ENCODE assay signal across 23 cellular contexts in the genomic region with DNA sequence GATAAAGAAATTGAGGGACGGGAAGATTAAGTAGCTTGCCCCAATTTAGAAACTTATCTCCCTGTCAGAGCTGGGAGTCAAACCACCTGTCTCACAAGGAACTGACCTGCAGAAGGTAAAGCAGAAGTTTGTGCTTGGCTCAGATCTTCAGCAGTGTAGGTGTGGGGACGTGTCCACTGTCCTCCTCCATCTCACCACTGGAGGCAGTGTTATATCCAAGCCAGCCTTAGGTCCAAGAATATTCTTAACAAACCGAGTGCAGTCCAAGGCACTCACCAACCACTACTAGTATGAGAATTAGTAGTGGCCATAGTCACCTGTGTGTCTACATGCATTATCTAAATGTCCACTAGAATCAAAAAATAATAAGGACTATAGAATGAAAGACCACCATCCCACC.
DNase-seq lines count a peak whose midpoint lies in the region; ATAC-seq and TF ChIP-seq lines count a peak whose summit lies in the region.
"Had no signal": no experiment of that assay in that cellular context is flagged by ENCODE, and none has a peak within 500 bp of the region (broad histone marks: within the 10 kb centered on the region; RNA-seq: fewer than 3 reads in every experiment).

No MANE protein-coding gene starts in this region.

- peak; percentile 26 for TF ChIP-seq CTCF in left ventricle myocardium inferior (IDR thresholded peaks at IDR 0.05; ENCODE audit: borderline replicate concordance)
- TF ChIP-seq CTCF in NB4 (IDR thresholded peaks at IDR 0.05; ENCODE audit: low read depth, low read length) = peak; percentile 49
- TF ChIP-seq CTCF in mammary epithelial cell (conservative IDR thresholded peaks at IDR 0.05 in 1 of 2, IDR thresholded peaks at IDR 0.05 in 1 of 2; ENCODE audit: extremely low read depth in 1 of 2, insufficient read depth in 1 of 2, low read depth in 1 of 2, low read length in 2 of 2) = peak; percentile 44 to 46
- no peak for TF ChIP-seq CTCF in coronary artery (IDR thresholded peaks at IDR 0.05)
- TF ChIP-seq CTCF in endothelial cell (IDR thresholded peaks at IDR 0.05; ENCODE audit: unreplicated experiment) = no peak

- H3K27ac Mint-ChIP-seq in endothelial cell (ENCODE audit: unreplicated experiment) = no peak overlapping the region
- H3K27ac Mint-ChIP-seq: activated naive CD4-positive, alpha-beta T cell treated with anti-CD3 and anti-CD28 coated beads for 36 hours had no signal

- H3K4me1 ChIP-seq in left ventricle myocardium inferior = no peaks in the 10 kb centered on the region
- H3K4me1 ChIP-seq in mammary epithelial cell (ENCODE audit: insufficient read depth, low read length) = no peaks in the 10 kb centered on the region
- H3K4me1 ChIP-seq: esophagus squamous epithelium, HAP-1, Peyer's patch, right lobe of liver had no signal

- H3K9ac ChIP-seq in mammary epithelial cell (ENCODE audit: insufficient read depth, low read length) = no peak overlapping the region

- no peak overlapping the region for H3K27ac ChIP-seq in left ventricle myocardium inferior (replicated peaks)
- H3K27ac ChIP-seq in mammary epithelial cell (ENCODE audit: insufficient read depth, low read depth, low read length) = no peak overlapping the region
- no peak overlapping the region for H3K27ac ChIP-seq in coronary artery
- H3K27ac ChIP-seq: esophagus squamous epithelium, Peyer's patch, right lobe of liver had no signal

- H3K79me2 ChIP-seq in mammary epithelial cell (ENCODE audit: insufficient read depth, low read length) = no peaks in the 10 kb centered on the region

- intact Hi-C loops in left ventricle myocardium inferior (cut with micrococcal nuclease) (no loop called here), left cardiac atrium (cut with DNase I) (no loop called here), mammary epithelial cell (cut with micrococcal nuclease) (no loop called here)

- H3K27me3 Mint-ChIP-seq in endothelial cell (ENCODE audit: unreplicated experiment) = peaks cover 5% of the 10 kb centered on the region

- no peak overlapping the region for H2AFZ ChIP-seq in mammary epithelial cell (ENCODE audit: low read depth, low read length)

- H3K27me3 ChIP-seq in left ventricle myocardium inferior (ENCODE audit: low read depth) = no peaks in the 10 kb centered on the region
- H3K27me3 ChIP-seq in mammary epithelial cell (ENCODE audit: insufficient read depth, low read length) = no peaks in the 10 kb centered on the region
- no peaks in the 10 kb centered on the region for H3K27me3 ChIP-seq in MG63
- H3K27me3 ChIP-seq: esophagus squamous epithelium, Peyer's patch, right lobe of liver had no signal

- 76% methylated on average over 3 of the region's 3 CpGs for WGBS in mammary epithelial cell (ENCODE audit: low coverage, missing lambda C conversion rate)

- H3K9me3 ChIP-seq in left ventricle myocardium inferior (replicated peaks) (peaks cover 4% of the 10 kb centered on the region), mammary epithelial cell (replicated peaks; ENCODE audit: insufficient read depth, low read length) (no peaks in the 10 kb centered on the region), MG63 (no peaks in the 10 kb centered on the region)
- H3K9me3 ChIP-seq: esophagus squamous epithelium, HAP-1, Peyer's patch, right lobe of liver had no signal

- H3K4me1 Mint-ChIP-seq in endothelial cell (ENCODE audit: unreplicated experiment) = no peaks in the 10 kb centered on the region

- dilution Hi-C loops in mammary epithelial cell (cut with HindIII; ENCODE audit: low sequenced_read_pairs) = no loop called here

- no peak for ATAC-seq in left cardiac atrium
- ATAC-seq: activated CD4-positive, CD25-positive, alpha-beta regulatory T cell treated with anti-CD3 and anti-CD28 coated beads, Interleukin-2, amount 50 U/mL, for 24 hours; activated T-cell treated with anti-CD3 and anti-CD28 coated beads, Interleukin-2, amount 50 U/mL, for 4 hours had no signal

- CTCF ChIA-PET in mammary epithelial cell (lab: Charles Lee; ENCODE audit: low non-redundant PET) = interaction anchor here (0.6 kb wide), 1 partner anchor 400 kb away, joined by 13 read pairs; no protein-coding TSS in a partner anchor

- H3K4me3 Mint-ChIP-seq in endothelial cell (ENCODE audit: unreplicated experiment) = no peak overlapping the region
- H3K4me3 Mint-ChIP-seq: activated naive CD4-positive, alpha-beta T cell treated with anti-CD3 and anti-CD28 coated beads for 36 hours; activated T-cell treated with anti-CD3 and anti-CD28 coated beads, Interleukin-2, amount 50 U/mL, for 4 hours had no signal

- H3K36me3 Mint-ChIP-seq in endothelial cell (ENCODE audit: low read depth, unreplicated experiment) = no peaks in the 10 kb centered on the region

- no peak overlapping the region for H3K4me2 ChIP-seq in mammary epithelial cell (ENCODE audit: insufficient read depth, low read depth, low read length)

- DNase-seq in left ventricle myocardium inferior = no peak
- no peak for DNase-seq in left cardiac atrium
- peak; percentile 10 for DNase-seq in NB4 (ENCODE audit: low read depth)
- no peak for DNase-seq in mammary epithelial cell
- DNase-seq in NCI-H524 (lab: John Stamatoyannopoulos, UW) = no peak
- no peak for DNase-seq in MG63
- DNase-seq in coronary artery (ENCODE audit: low spot score) = no peak
- DNase-seq in endothelial cell (ENCODE audit: low spot score) = no peak
- DNase-seq: ACHN; activated naive CD4-positive, alpha-beta T cell treated with anti-CD3 and anti-CD28 coated beads for 36 hours; activated T-cell treated with anti-CD3 and anti-CD28 coated beads, Interleukin-2, amount 50 U/mL, for 4 hours; central memory CD4-positive, alpha-beta T cell; DMS79 treated with DMSO at 0.1 percent for 48 hours; esophagus squamous epithelium; kidney glomerular epithelial cell; mesenchymal stem cell; NCI-H146; NCI-H774; Peyer's patch; right lobe of liver; T-helper 9 cell had no signal

- peaks cover 5% of the 10 kb centered on the region for H3K9me3 Mint-ChIP-seq in endothelial cell (ENCODE audit: unreplicated experiment)

- no TSS peak for BruUV-seq in mammary epithelial cell (replicated peaks; lab: Mats Ljungman, UMichigan)

- H3K36me3 ChIP-seq in left ventricle myocardium inferior (no peaks in the 10 kb centered on the region), mammary epithelial cell (ENCODE audit: insufficient read depth, low read length) (no peaks in the 10 kb centered on the region), MG63 (no peaks in the 10 kb centered on the region)
- H3K36me3 ChIP-seq: esophagus squamous epithelium, HAP-1, Peyer's patch, right lobe of liver had no signal

- no peaks in the 10 kb centered on the region for H4K20me1 ChIP-seq in mammary epithelial cell (ENCODE audit: insufficient read depth, low read length)

- in situ Hi-C loops in mammary epithelial cell (cut with MboI; ENCODE audit: low sequenced_read_pairs in 2 of 2) = no loop called here

- TF ChIP-seq POLR2A in NB4 (IDR thresholded peaks at IDR 0.05; ENCODE audit: extremely low read depth, insufficient read length) = no peak

- H3K4me3 ChIP-seq in left ventricle myocardium inferior (no peak overlapping the region), NB4 (ENCODE audit: low read depth, low read length) (no peak overlapping the region), mammary epithelial cell (replicated peaks in 1 of 3; ENCODE audit: insufficient read depth in 1 of 3, low read depth in 2 of 3, low read length in 3 of 3) (no peak overlapping the region), MG63 (no peak overlapping the region), coronary artery (no peak overlapping the region)
- H3K4me3 ChIP-seq: esophagus squamous epithelium, HAP-1, Peyer's patch, right lobe of liver had no signal

Comparison
In these comparisons a context has a peak if more than half of its experiments do, and no peak if none do; other contexts are left out.
1. CTCF ChIP-seq: peak in left ventricle myocardium inferior (single experiment), NB4 (single experiment) and mammary epithelial cell (2 of 2); none in coronary artery (single experiment) and endothelial cell (single experiment).